In genomic region chr4:53861856-53862610, GRCh38 we compare ENCODE assay signal across 10 cellular contexts.
A peak's percentile ranks its signal among the peaks of the same experiment; 100 is the strongest.
DNase-seq lines count a peak whose midpoint lies in the region; ATAC-seq and TF ChIP-seq lines count a peak whose summit lies in the region.
"Had no signal": no experiment of that assay in that cellular context is flagged by ENCODE, and none has a peak within 500 bp of the region (broad histone marks: within the 10 kb centered on the region; RNA-seq: fewer than 3 reads in every experiment).

No MANE protein-coding gene starts in this region.

- TF ChIP-seq CTCF in HEK293 (tag by site-specific recombination; IDR thresholded peaks at IDR 0.05) (no peak), PC-3 (conservative IDR thresholded peaks at IDR 0.05; ENCODE audit: low read depth, low read length) (no peak), foreskin keratinocyte (conservative IDR thresholded peaks at IDR 0.05) (no peak), gastrocnemius medialis (IDR thresholded peaks at IDR 0.05 in 4 of 5, conservative IDR thresholded peaks at IDR 0.05 in 1 of 5) (no peak)

- no peak overlapping the region for H3K27ac ChIP-seq in HEK293 (ENCODE audit: extremely low read depth, low read depth, low read length)
- peak overlapping the region; percentile 27 for H3K27ac ChIP-seq in PC-3 (ENCODE audit: low read length)
- no peak overlapping the region for H3K27ac ChIP-seq in foreskin keratinocyte
- H3K27ac ChIP-seq in gastrocnemius medialis: no peak overlapping the region
- H3K27ac ChIP-seq: VCaP had no signal

- no peak overlapping the region for H2AFZ ChIP-seq in PC-3 (ENCODE audit: low read length)

- H4K20me1 ChIP-seq in PC-3 (ENCODE audit: low read length): no peaks in the 10 kb centered on the region

- no peaks in the 10 kb centered on the region for H3K36me3 ChIP-seq in HEK293 (ENCODE audit: control insufficient read depth in 2 of 2, insufficient read depth in 1 of 2, low read length in 2 of 2)
- H3K36me3 ChIP-seq in PC-3 (ENCODE audit: low read depth, low read length): no peaks in the 10 kb centered on the region
- no peaks in the 10 kb centered on the region for H3K36me3 ChIP-seq in gastrocnemius medialis

- intact Hi-C loops in PC-3 (cut with micrococcal nuclease): no loop called here
- intact Hi-C loops in gastrocnemius medialis (cut with DNase I; ENCODE audit: low total_unique reads): no loop called here

- no peaks in the 10 kb centered on the region for H3K4me1 ChIP-seq in HEK293 (ENCODE audit: control insufficient read depth, insufficient read depth, low read length)
- peaks cover 13% of the 10 kb centered on the region for H3K4me1 ChIP-seq in PC-3 (ENCODE audit: insufficient read depth, low read length)
- H3K4me1 ChIP-seq in foreskin keratinocyte: no peaks in the 10 kb centered on the region
- H3K4me1 ChIP-seq in gastrocnemius medialis: no peaks in the 10 kb centered on the region

- DNase-seq in PC-3 (peak; percentile 73), foreskin keratinocyte (peak; percentile 32 to 41), gastrocnemius medialis (peak in 1 of 2 donors; percentile 40), NCI-H187 treated with DMSO at 0.1 percent for 48 hours (lab: John Stamatoyannopoulos, UW) (no peak), NCI-H2107 treated with DMSO at 0.1 percent for 48 hours (lab: John Stamatoyannopoulos, UW; ENCODE audit: unreplicated experiment) (no peak)
- no peak for DNase-seq in activated CD8-positive, alpha-beta memory T cell treated with anti-CD3 and anti-CD28 coated beads, Interleukin-2, amount 50 U/mL, for 4 hours
- DNase-seq: head of caudate nucleus had no signal

- H3K9me3 ChIP-seq in HEK293 (ENCODE audit: control insufficient read depth, insufficient read depth, low read depth, low read length) (no peaks in the 10 kb centered on the region), PC-3 (ENCODE audit: low read length) (no peaks in the 10 kb centered on the region), gastrocnemius medialis (no peaks in the 10 kb centered on the region)

- no peaks in the 10 kb centered on the region for H3F3A ChIP-seq in PC-3 (ENCODE audit: low read length, unreplicated experiment)

- no peaks in the 10 kb centered on the region for H3K9me2 ChIP-seq in PC-3 (replicated peaks; ENCODE audit: low read length)

- CTCF ChIA-PET in HEK293 (lab: Yijun Ruan, JAX): no interaction called here
- CTCF ChIA-PET in PC-3 (lab: Charles Lee): no interaction called here

- no peak overlapping the region for H3K9ac ChIP-seq in PC-3 (ENCODE audit: low read length)

- TF ChIP-seq POLR2A in gastrocnemius medialis (IDR thresholded peaks at IDR 0.05): no peak

- H3K27me3 ChIP-seq in PC-3 (ENCODE audit: low read length): no peaks in the 10 kb centered on the region
- H3K27me3 ChIP-seq in foreskin keratinocyte: peaks cover 11% of the 10 kb centered on the region
- H3K27me3 ChIP-seq in gastrocnemius medialis: no peaks in the 10 kb centered on the region

- ATAC-seq in PC-3 (peak; percentile 92), foreskin keratinocyte (peak; percentile 36), gastrocnemius medialis (peak; percentile 78 to 86), GM19455 (IDR thresholded peaks at IDR 0.05; ENCODE audit: unreplicated experiment) (no peak)

- H3K4me2 ChIP-seq in PC-3 (ENCODE audit: low read length): 0 out of 2 replicates have a peak overlapping the region, but pooled peaks have one; percentile 4

- in situ Hi-C loops in gastrocnemius medialis (cut with MboI; ENCODE audit: low sequenced_read_pairs in 4 of 4): no loop called here

- POLR2A ChIA-PET in HEK293 (lab: Yijun Ruan, JAX) (no interaction called here), PC-3 (lab: Charles Lee; ENCODE audit: unreplicated experiment) (no interaction called here)

- H3K4me3 ChIP-seq in HEK293 (ENCODE audit: low read depth, low read length): no peak overlapping the region
- no peak overlapping the region for H3K4me3 ChIP-seq in PC-3 (ENCODE audit: low read length)
- H3K4me3 ChIP-seq in gastrocnemius medialis: no peak overlapping the region

- no TSS peak for BruUV-seq in PC-3 (replicated peaks; lab: Mats Ljungman, UMichigan)

- H3K79me2 ChIP-seq in PC-3 (ENCODE audit: low read length): no peaks in the 10 kb centered on the region

TF ChIP-seq in HEK293, 187 proteins besides CTCF, POLR2A, EP300 and RAD21:
- TF ChIP-seq FEZF1 (tag by site-specific recombination; IDR thresholded peaks at IDR 0.05) (peak; percentile 62), ZNF335 (tag by site-specific recombination; conservative IDR thresholded peaks at IDR 0.05) (peak; percentile 46; the same call in 1 of the 2 replicates), ZNF114 (tag by site-specific recombination; IDR thresholded peaks at IDR 0.05) (no peak), PRDM10 (tag by site-specific recombination; IDR thresholded peaks at IDR 0.05) (0 out of 2 replicates have a peak, but pooled peaks have one; percentile 17), ZIC2 (tag by site-specific recombination; IDR thresholded peaks at IDR 0.05) (0 out of 2 replicates have a peak, but pooled peaks have one; percentile 17)

Comparison
In these comparisons a context has a peak if more than half of its experiments do, and no peak if none do; other contexts are left out.
1. DNase-seq: peak in PC-3 (single experiment) and foreskin keratinocyte (2 of 2); none in activated CD8-positive, alpha-beta memory T cell treated with anti-CD3 and anti-CD28 coated beads, Interleukin-2, amount 50 U/mL, for 4 hours (single experiment), NCI-H187 treated with DMSO at 0.1 percent for 48 hours (single experiment) and NCI-H2107 treated with DMSO at 0.1 percent for 48 hours (single experiment).